ENCODE assay signal across 11 cellular contexts in genomic region chr3:69095636-69096035, GRCh38. TPM values are rescaled to one million over a fixed set of nuclear protein-coding genes. Genes with fewer than 3 reads are reported as not detected.
DNase-seq lines count a peak whose midpoint lies in the region; ATAC-seq and TF ChIP-seq lines count a peak whose summit lies in the region.
"Had no signal": no experiment of that assay in that cellular context is flagged by ENCODE, and none has a peak within 500 bp of the region (broad histone marks: within the 10 kb centered on the region; RNA-seq: fewer than 3 reads in every experiment).

No MANE protein-coding gene starts in this region.

- no peak for TF ChIP-seq EP300 in transverse colon (IDR thresholded peaks at IDR 0.05; ENCODE audit: low read depth)

- H3K27me3 ChIP-seq in heart left ventricle, result no peaks in the 10 kb centered on the region
- H3K27me3 ChIP-seq in mucosa of rectum (ENCODE audit: control insufficient read depth in 2 of 2, insufficient read depth in 2 of 2, low read length in 2 of 2), result no peaks in the 10 kb centered on the region
- H3K27me3 ChIP-seq in transverse colon, result no peaks in the 10 kb centered on the region
- H3K27me3 ChIP-seq: ovary had no signal

- TF ChIP-seq CTCF in heart left ventricle (IDR thresholded peaks at IDR 0.05), result no peak
- no peak for TF ChIP-seq CTCF in transverse colon (IDR thresholded peaks at IDR 0.05)

- peaks cover 66% of the 10 kb centered on the region for H3K4me1 Mint-ChIP-seq in activated T-helper 17 cell treated with anti-CD3 and anti-CD28 coated beads, Interleukin-2, amount 50 U/mL, for 72 hours

- peaks cover 0 to 54% (median 9%) of the 10 kb centered on the region in 9 donors for H3K36me3 ChIP-seq in heart left ventricle
- peaks cover 8 to 9% of the 10 kb centered on the region in 2 donors for H3K36me3 ChIP-seq in mucosa of rectum (ENCODE audit: control insufficient read depth in 2 of 2, insufficient read depth in 2 of 2, low read length in 2 of 2)
- H3K36me3 ChIP-seq in transverse colon, result peaks cover 0 to 4% (median 0%) of the 10 kb centered on the region in 4 donors
- H3K36me3 ChIP-seq: ovary had no signal

- WGBS in heart left ventricle, 4 donors, result 76 to 81% (median 78%) methylated on average over 5 of the region's 5 CpGs
- WGBS in transverse colon (ENCODE audit: low coverage in 1 of 2), 2 donors, result 78% methylated on average over 5 of the region's 5 CpGs; no CpG with 5 or more reads in 1 of the 2 donors

- H3K36me3 Mint-ChIP-seq in activated T-helper 17 cell treated with anti-CD3 and anti-CD28 coated beads, Interleukin-2, amount 50 U/mL, for 72 hours (ENCODE audit: low read depth), result peaks cover 95% of the 10 kb centered on the region

- H3K4me1 ChIP-seq in heart left ventricle, result peaks cover 4 to 95% (median 80%) of the 10 kb centered on the region in 12 donors
- H3K4me1 ChIP-seq in mucosa of rectum (ENCODE audit: control insufficient read depth in 2 of 2, insufficient read depth in 2 of 2, low read length in 2 of 2), result peaks cover 7 to 19% of the 10 kb centered on the region in 2 donors
- peaks cover 30 to 82% (median 39%) of the 10 kb centered on the region in 4 donors for H3K4me1 ChIP-seq in transverse colon

- intact Hi-C loops in heart left ventricle (cut with DNase I) (no loop called here), left ventricle myocardium superior (cut with micrococcal nuclease) (no loop called here), transverse colon (cut with DNase I; ENCODE audit: low total_unique reads) (no loop called here)

- ATAC-seq in heart left ventricle, result no peak
- ATAC-seq in left ventricle myocardium superior, result no peak
- ATAC-seq in activated T-helper 17 cell treated with anti-CD3 and anti-CD28 coated beads, Interleukin-2, amount 50 U/mL, for 72 hours (replicated peaks), result peak; percentile 42
- no peak for ATAC-seq in HG03521 (IDR thresholded peaks at IDR 0.05; ENCODE audit: unreplicated experiment)

- H3K9me3 ChIP-seq in heart left ventricle (no peaks in the 10 kb centered on the region), mucosa of rectum (ENCODE audit: control insufficient read depth in 2 of 2, low read length in 2 of 2) (no peaks in the 10 kb centered on the region), transverse colon (no peaks in the 10 kb centered on the region)
- H3K9me3 ChIP-seq: ovary had no signal

- in situ Hi-C loops in transverse colon (cut with MboI; ENCODE audit: low pct_ligation_motif_present in 1 of 4, low pct_unique_long_range_greater_than_20kb in 1 of 4, low sequenced_read_pairs in 3 of 4), result no loop called here

- DNase-seq in heart left ventricle, result no peak
- no peak for DNase-seq in left ventricle myocardium superior
- no peak for DNase-seq in transverse colon
- no peak for DNase-seq in Ammon's horn (ENCODE audit: low spot score)
- DNase-seq in ecto neural progenitor cell (ENCODE audit: low spot score), result no peak
- DNase-seq: NCI-H526 treated with DMSO at 0.1 percent for 48 hours, ovary had no signal

- H3K27me3 Mint-ChIP-seq in activated T-helper 17 cell treated with anti-CD3 and anti-CD28 coated beads, Interleukin-2, amount 50 U/mL, for 72 hours, result no peaks in the 10 kb centered on the region

- no peaks in the 10 kb centered on the region for H3K9me3 Mint-ChIP-seq in activated T-helper 17 cell treated with anti-CD3 and anti-CD28 coated beads, Interleukin-2, amount 50 U/mL, for 72 hours

- peak overlapping the region in 1 of 2 donors; percentile 38 for H3K9ac ChIP-seq in mucosa of rectum (ENCODE audit: low read depth in 1 of 2, low read length in 2 of 2)

- no peak for TF ChIP-seq POLR2A in heart left ventricle (IDR thresholded peaks at IDR 0.05)
- TF ChIP-seq POLR2A in transverse colon (IDR thresholded peaks at IDR 0.05), result no peak

- no peak overlapping the region for H3K4me3 ChIP-seq in heart left ventricle
- H3K4me3 ChIP-seq in mucosa of rectum (ENCODE audit: low read length in 2 of 2), result no peak overlapping the region
- no peak overlapping the region for H3K4me3 ChIP-seq in transverse colon
- H3K4me3 ChIP-seq: ovary had no signal

- H3K27ac Mint-ChIP-seq in activated T-helper 17 cell treated with anti-CD3 and anti-CD28 coated beads, Interleukin-2, amount 50 U/mL, for 72 hours, result peak overlapping the region; percentile 96

- H3K27ac ChIP-seq in heart left ventricle, result peak overlapping the region in 10 of 12 donors; percentile 29 to 99 (median 55)
- peak overlapping the region; percentile 10 to 13 for H3K27ac ChIP-seq in mucosa of rectum (ENCODE audit: low read depth in 2 of 2, low read length in 2 of 2)
- H3K27ac ChIP-seq in transverse colon, result peak overlapping the region; percentile 30 to 95 (median 80)

- H3K4me3 Mint-ChIP-seq in activated T-helper 17 cell treated with anti-CD3 and anti-CD28 coated beads, Interleukin-2, amount 50 U/mL, for 72 hours, result peak overlapping the region; percentile 90

RNA-seq across cellular contexts. Expression of gene ARL6IP5, which starts 10.9 kb away (rescaled TPM):
- total RNA-seq in heart left ventricle (100 to 1,000 TPM; 164 to 231 (median 197) TPM), left ventricle myocardium superior (214 TPM), transverse colon (100 to 1,000 TPM in 2 of 4 donors, 10 to 100 TPM in 2; 22.7 to 130 (median 68.0) TPM)
- 100 to 1,000 TPM; 245 to 256 TPM for polyA plus RNA-seq in heart left ventricle
- 100 to 1,000 TPM; 109 to 172 TPM for total RNA-seq in activated T-helper 17 cell treated with anti-CD3 and anti-CD28 coated beads, Interleukin-2, amount 50 U/mL, for 72 hours

RNA-seq across cellular contexts. Expression of gene UBA3, which starts 15.5 kb away (rescaled TPM):
- 100 to 1,000 TPM in 2 of 9 donors, 10 to 100 TPM in 7; 70.9 to 117 (median 79.4) TPM for total RNA-seq in heart left ventricle
- polyA plus RNA-seq in heart left ventricle, result 10 to 100 TPM; 45.1 to 57.7 TPM
- 93.4 TPM for total RNA-seq in left ventricle myocardium superior
- 10 to 100 TPM; 68.0 to 95.2 TPM for total RNA-seq in activated T-helper 17 cell treated with anti-CD3 and anti-CD28 coated beads, Interleukin-2, amount 50 U/mL, for 72 hours
- 10 to 100 TPM; 30.6 to 86.0 (median 47.2) TPM for total RNA-seq in transverse colon

RNA-seq across cellular contexts. Expression of gene LMOD3, which starts 26.8 kb away (rescaled TPM):
- 100 to 1,000 TPM in 8 of 9 donors, 10 to 100 TPM in 1; 95.9 to 233 (median 159) TPM for total RNA-seq in heart left ventricle
- polyA plus RNA-seq in heart left ventricle, result 10 to 100 TPM; 38.6 to 99.8 TPM
- total RNA-seq in left ventricle myocardium superior, result 162 TPM
- total RNA-seq in activated T-helper 17 cell treated with anti-CD3 and anti-CD28 coated beads, Interleukin-2, amount 50 U/mL, for 72 hours, result not detected
- total RNA-seq in transverse colon, result under 1 TPM in 1 of 4 donors, not detected in 3; 0.27 TPM
- total RNA-seq: H4 had no signal

RNA-seq across cellular contexts. Expression of gene TMF1, which starts 43.5 kb away (rescaled TPM):
- 10 to 100 TPM; 12.6 to 23.4 (median 20.1) TPM for total RNA-seq in heart left ventricle
- 10 to 100 TPM in 1 of 2 donors, 1 to 10 TPM in 1; 4.0 to 15.4 TPM for polyA plus RNA-seq in heart left ventricle
- total RNA-seq in left ventricle myocardium superior, result 18.9 TPM
- 10 to 100 TPM; 42.6 to 84.7 TPM for total RNA-seq in activated T-helper 17 cell treated with anti-CD3 and anti-CD28 coated beads, Interleukin-2, amount 50 U/mL, for 72 hours
- 10 to 100 TPM; 15.5 to 53.2 (median 39.9) TPM for total RNA-seq in transverse colon

Comparison
In these comparisons a context has a peak if more than half of its experiments do, and no peak if none do; other contexts are left out.
1. H3K27ac ChIP-seq: peak in every context shown above with its lines; median percentile 80 in transverse colon; 55 in heart left ventricle; 12 in mucosa of rectum.
2. RNA of gene LMOD3, which starts 26.8 kb away (total RNA-seq): 162 TPM in left ventricle myocardium superior (single experiment) and 95.9 to 233 TPM in heart left ventricle; not detected in activated T-helper 17 cell treated with anti-CD3 and anti-CD28 coated beads, Interleukin-2, amount 50 U/mL, for 72 hours and 0.27 TPM in transverse colon; every median in the first group is over 10 times any median in the second.